In the genomic region with DNA sequence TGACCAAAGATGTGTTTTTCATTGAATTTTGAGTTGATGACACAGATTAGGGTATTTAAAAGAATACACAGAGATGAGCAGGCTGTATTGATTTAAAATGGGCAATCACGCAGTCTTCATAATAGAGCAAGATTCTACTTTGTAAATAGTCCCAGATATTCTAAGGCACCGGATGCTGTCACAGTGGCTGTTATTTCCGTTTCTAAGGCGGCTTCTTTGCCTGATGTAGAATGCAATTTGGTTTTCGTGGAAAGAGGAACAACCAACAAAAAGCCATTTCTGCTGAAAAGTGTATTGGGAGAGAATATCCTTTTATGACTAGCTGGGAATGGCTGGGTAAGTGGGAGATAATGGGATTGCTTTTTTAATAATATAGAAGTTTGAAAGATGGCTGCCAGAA, we compare ENCODE assay signal across 17 cellular contexts. TPM values are rescaled to one million over a fixed set of nuclear protein-coding genes. Genes with fewer than 3 reads are reported as not detected.
DNase-seq lines count a peak whose midpoint lies in the region; ATAC-seq, FAIRE-seq and TF ChIP-seq lines count a peak whose summit lies in the region.
"Had no signal": no experiment of that assay in that cellular context is flagged by ENCODE, and none has a peak within 500 bp of the region (broad histone marks: within the 10 kb centered on the region; RNA-seq: fewer than 3 reads in every experiment).

No MANE protein-coding gene starts in this region.

- peak overlapping the region; percentile 38 for H3K27ac Mint-ChIP-seq in activated naive CD4-positive, alpha-beta T cell treated with anti-CD3 and anti-CD28 coated beads for 36 hours
- H3K27ac Mint-ChIP-seq in astrocyte (ENCODE audit: unreplicated experiment): no peak overlapping the region

- no peak for ATAC-seq in PC-3
- ATAC-seq in HG02610 (IDR thresholded peaks at IDR 0.05; ENCODE audit: unreplicated experiment): no peak
- ATAC-seq: K562 had no signal

- H3K4me2 ChIP-seq in astrocyte (ENCODE audit: low read length): no peak overlapping the region
- H3K4me2 ChIP-seq in PC-3 (ENCODE audit: low read length): no peak overlapping the region

- H3K9me2 ChIP-seq in PC-3 (replicated peaks; ENCODE audit: low read length): no peaks in the 10 kb centered on the region

- no peaks in the 10 kb centered on the region for H3K27me3 Mint-ChIP-seq in activated naive CD4-positive, alpha-beta T cell treated with anti-CD3 and anti-CD28 coated beads for 36 hours (ENCODE audit: low read depth)
- H3K27me3 Mint-ChIP-seq in astrocyte (ENCODE audit: low read depth, unreplicated experiment): peaks cover 6% of the 10 kb centered on the region

- peak overlapping the region; percentile 17 for H3K4me3 Mint-ChIP-seq in activated naive CD4-positive, alpha-beta T cell treated with anti-CD3 and anti-CD28 coated beads for 36 hours
- H3K4me3 Mint-ChIP-seq in astrocyte (ENCODE audit: unreplicated experiment): no peak overlapping the region

- H3K9me3 ChIP-seq in astrocyte (ENCODE audit: insufficient read depth, low read depth, low read length): no peaks in the 10 kb centered on the region
- H3K9me3 ChIP-seq in subcutaneous abdominal adipose tissue (ENCODE audit: control insufficient read depth in 5 of 5, low read length in 5 of 5): no peaks in the 10 kb centered on the region
- no peaks in the 10 kb centered on the region for H3K9me3 ChIP-seq in PC-3 (ENCODE audit: low read length)
- H3K9me3 ChIP-seq: uterus had no signal

- H3K4me1 ChIP-seq in astrocyte (ENCODE audit: insufficient read depth, low read length): no peaks in the 10 kb centered on the region
- H3K4me1 ChIP-seq in subcutaneous abdominal adipose tissue (ENCODE audit: control insufficient read depth in 5 of 5, insufficient read depth in 5 of 5, low read length in 5 of 5): peaks cover 0 to 20% (median 0%) of the 10 kb centered on the region in 5 donors
- H3K4me1 ChIP-seq in PC-3 (ENCODE audit: insufficient read depth, low read length): no peaks in the 10 kb centered on the region
- H3K4me1 ChIP-seq: uterus had no signal

- no peaks in the 10 kb centered on the region for H3F3A ChIP-seq in PC-3 (ENCODE audit: low read length, unreplicated experiment)

- H3K27me3 ChIP-seq in astrocyte (ENCODE audit: insufficient read depth, low read length) (peaks cover 3% of the 10 kb centered on the region), subcutaneous abdominal adipose tissue (ENCODE audit: control insufficient read depth in 5 of 5, insufficient read depth in 4 of 5, low read length in 5 of 5) (no peaks in the 10 kb centered on the region), PC-3 (ENCODE audit: low read length) (peaks cover 18% of the 10 kb centered on the region)
- H3K27me3 ChIP-seq: uterus had no signal

- H4K20me1 ChIP-seq in astrocyte (ENCODE audit: insufficient read depth, low read length): no peaks in the 10 kb centered on the region
- H4K20me1 ChIP-seq in PC-3 (ENCODE audit: low read length): no peaks in the 10 kb centered on the region

- CTCF ChIA-PET in activated naive CD4-positive, alpha-beta T cell treated with anti-CD3 and anti-CD28 coated beads for 36 hours (lab: Charles Lee): interaction anchor here (1.0 to 4.8 kb wide), 7 partner anchors 12 to 413 kb away, joined by 3 to 28 read pairs (median 4); no protein-coding TSS in a partner anchor
- CTCF ChIA-PET in PC-3 (lab: Charles Lee): no interaction called here

- H3K36me3 ChIP-seq in astrocyte (ENCODE audit: insufficient read depth, low read length): no peaks in the 10 kb centered on the region
- no peaks in the 10 kb centered on the region for H3K36me3 ChIP-seq in subcutaneous abdominal adipose tissue (ENCODE audit: control insufficient read depth in 5 of 5, insufficient read depth in 5 of 5, low read length in 5 of 5)
- H3K36me3 ChIP-seq in PC-3 (ENCODE audit: low read depth, low read length): no peaks in the 10 kb centered on the region
- H3K36me3 ChIP-seq: uterus, WERI-Rb-1 had no signal

- H3K79me2 ChIP-seq in astrocyte (ENCODE audit: insufficient read depth, low read length) (no peaks in the 10 kb centered on the region), PC-3 (ENCODE audit: low read length) (no peaks in the 10 kb centered on the region)

- H3K9ac ChIP-seq in astrocyte (ENCODE audit: low read length): no peak overlapping the region
- no peak overlapping the region for H3K9ac ChIP-seq in subcutaneous abdominal adipose tissue (ENCODE audit: low read length in 5 of 5)
- H3K9ac ChIP-seq in PC-3 (ENCODE audit: low read length): no peak overlapping the region

- peaks cover 18% of the 10 kb centered on the region for H3K4me1 Mint-ChIP-seq in activated naive CD4-positive, alpha-beta T cell treated with anti-CD3 and anti-CD28 coated beads for 36 hours (ENCODE audit: low read depth)
- H3K4me1 Mint-ChIP-seq in astrocyte (ENCODE audit: low read depth, unreplicated experiment): peaks cover 4% of the 10 kb centered on the region

- H2AFZ ChIP-seq in astrocyte (ENCODE audit: low read depth, low read length) (peak overlapping the region; percentile 2), PC-3 (ENCODE audit: low read length) (no peak overlapping the region)

- no peaks in the 10 kb centered on the region for H3K36me3 Mint-ChIP-seq in activated naive CD4-positive, alpha-beta T cell treated with anti-CD3 and anti-CD28 coated beads for 36 hours (ENCODE audit: low read depth)
- no peaks in the 10 kb centered on the region for H3K36me3 Mint-ChIP-seq in astrocyte (ENCODE audit: low read depth, unreplicated experiment)

- DNase-seq in activated naive CD4-positive, alpha-beta T cell treated with anti-CD3 and anti-CD28 coated beads for 36 hours: no peak
- DNase-seq in activated naive CD4-positive, alpha-beta T cell (lab: John Stamatoyannopoulos, UW): no peak
- DNase-seq in NCI-H146 treated with DMSO at 0.1 percent for 48 hours (lab: John Stamatoyannopoulos, UW; ENCODE audit: unreplicated experiment): peak; percentile 20
- DNase-seq in astrocyte (ENCODE audit: low read depth): no peak
- DNase-seq in PC-3: no peak
- DNase-seq in H54 (ENCODE audit: insufficient read length, low spot score): no peak
- DNase-seq: DND-41, NCI-H1694, NCI-H69, Right ventricle myocardium superior, uterus, WERI-Rb-1 had no signal

- POLR2A ChIA-PET in PC-3 (lab: Charles Lee; ENCODE audit: unreplicated experiment): no interaction called here

- H3K4me3 ChIP-seq in astrocyte (ENCODE audit: insufficient read depth, low read depth, low read length) (no peak overlapping the region), subcutaneous abdominal adipose tissue (ENCODE audit: low read depth in 1 of 5, low read length in 5 of 5) (peak overlapping the region in 3 of 5 donors; percentile 38 to 40 (median 40)), PC-3 (ENCODE audit: low read length) (no peak overlapping the region)
- H3K4me3 ChIP-seq: K562, uterus had no signal

- FAIRE-seq in astrocyte (lab: Jason Lieb, UNC) (no peak), H54 (lab: Jason Lieb, UNC) (no peak)
- FAIRE-seq: frontal cortex, islet of Langerhans, K562 had no signal

- intact Hi-C loops in activated naive CD4-positive, alpha-beta T cell treated with anti-CD3 and anti-CD28 coated beads for 36 hours (cut with micrococcal nuclease): loop anchor here (5.0 kb wide), 1 partner anchor 144 kb away; no protein-coding TSS in a partner anchor
- intact Hi-C loops in PC-3 (cut with micrococcal nuclease): no loop called here

- BruUV-seq in PC-3 (replicated peaks; lab: Mats Ljungman, UMichigan): no TSS peak

- no peak overlapping the region for H3K27ac ChIP-seq in astrocyte (ENCODE audit: low read depth, low read length)
- no peak overlapping the region for H3K27ac ChIP-seq in subcutaneous abdominal adipose tissue (ENCODE audit: low read depth, low read length)
- H3K27ac ChIP-seq in PC-3 (ENCODE audit: low read length): no peak overlapping the region
- H3K27ac ChIP-seq: uterus, WERI-Rb-1 had no signal

- TF ChIP-seq POLR2A in H54 (IDR thresholded peaks at IDR 0.05; ENCODE audit: low read depth, low read length): no peak

- TF ChIP-seq CTCF in astrocyte (IDR thresholded peaks at IDR 0.05; ENCODE audit: insufficient read depth, low read depth, low read length) (no peak), PC-3 (conservative IDR thresholded peaks at IDR 0.05; ENCODE audit: low read depth, low read length) (no peak)

- H3K9me3 Mint-ChIP-seq in activated naive CD4-positive, alpha-beta T cell treated with anti-CD3 and anti-CD28 coated beads for 36 hours: no peaks in the 10 kb centered on the region
- H3K9me3 Mint-ChIP-seq in astrocyte (ENCODE audit: unreplicated experiment): no peaks in the 10 kb centered on the region

RNA-seq across cellular contexts. Expression of a gene that starts 17.5 kb away (rescaled TPM):
- not detected for total RNA-seq in activated naive CD4-positive, alpha-beta T cell treated with anti-CD3 and anti-CD28 coated beads for 36 hours
- total RNA-seq in astrocyte (not detected in 2 replicates), PC-3 (2014; rRNA removed) (not detected in 2 replicates)
- total RNA-seq: frontal cortex, K562, Right ventricle myocardium superior, uterus had no signal

RNA-seq across cellular contexts. Expression of a gene that starts 39.1 kb away (rescaled TPM):
- 10 to 100 TPM; 16.8 to 17.3 TPM for total RNA-seq in activated naive CD4-positive, alpha-beta T cell treated with anti-CD3 and anti-CD28 coated beads for 36 hours
- total RNA-seq in astrocyte (18.8 and 22.7 TPM in 2 replicates), PC-3 (2014; rRNA removed) (10.0 and 11.0 TPM in 2 replicates)

Comparison
In these comparisons a context has a peak if more than half of its experiments do, and no peak if none do; other contexts are left out.
1. H3K4me3 ChIP-seq: peak in subcutaneous abdominal adipose tissue (3 of 5); none in astrocyte (single experiment) and PC-3 (single experiment).